14 cellular contexts compared by ENCODE assay signal in the genomic region with DNA sequence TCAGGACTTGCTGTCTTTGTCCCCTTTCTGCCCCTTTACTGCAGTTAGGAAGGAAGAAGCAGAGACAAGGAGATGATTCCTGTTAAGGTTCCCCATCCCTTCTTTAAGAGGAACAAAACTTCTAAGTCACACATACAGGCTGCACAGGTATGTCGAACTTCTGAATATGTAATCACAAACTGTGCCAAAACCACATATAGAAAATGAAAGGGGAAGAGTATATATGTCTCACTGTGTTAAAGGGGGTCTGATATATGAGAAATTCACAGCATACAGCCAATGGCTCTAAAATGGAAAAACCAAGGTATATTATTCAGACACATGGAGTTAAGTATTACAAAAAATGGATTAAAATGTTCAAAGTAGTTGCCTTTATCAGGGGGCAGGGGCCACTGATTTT. TPM values are rescaled to one million over a fixed set of nuclear protein-coding genes. Genes with fewer than 3 reads are reported as not detected.
DNase-seq lines count a peak whose midpoint lies in the region; ATAC-seq lines count a peak whose summit lies in the region.
"Had no signal": no experiment of that assay in that cellular context is flagged by ENCODE, and none has a peak within 500 bp of the region (broad histone marks: within the 10 kb centered on the region; RNA-seq: fewer than 3 reads in every experiment).

No MANE protein-coding gene starts in this region.

- intact Hi-C loops in activated naive CD4-positive, alpha-beta T cell treated with anti-CD3 and anti-CD28 coated beads for 36 hours (cut with micrococcal nuclease), result no loop called here

- CTCF ChIA-PET in activated naive CD4-positive, alpha-beta T cell treated with anti-CD3 and anti-CD28 coated beads for 36 hours (lab: Charles Lee), result no interaction called here

- H3K27ac Mint-ChIP-seq in activated naive CD4-positive, alpha-beta T cell treated with anti-CD3 and anti-CD28 coated beads, Interleukin-2, amount 50 U/mL, for 24 hours, result peak overlapping the region; percentile 5
- no peak overlapping the region for H3K27ac Mint-ChIP-seq in activated naive CD4-positive, alpha-beta T cell treated with anti-CD3 and anti-CD28 coated beads for 36 hours
- no peak overlapping the region for H3K27ac Mint-ChIP-seq in stimulated activated naive B cell treated with anti-CD40 and anti-IgM and Interleukin-4, amounts not matched to agents 10 μg/mL and 1 μg/mL and 100 μg/mL, for 72 hours
- H3K27ac Mint-ChIP-seq in immature natural killer cell, result peak overlapping the region in 3 of 6 donors; percentile 29 to 78 (median 71)
- H3K27ac Mint-ChIP-seq: activated naive CD4-positive, alpha-beta T cell treated with anti-CD3 and anti-CD28 coated beads, Interleukin-2, amount 10 ng/mL, durations not matched to agents 7 days and 5 days had no signal

- H3K4me1 Mint-ChIP-seq in activated naive CD4-positive, alpha-beta T cell treated with anti-CD3 and anti-CD28 coated beads, Interleukin-2, amount 50 U/mL, for 24 hours, result peaks cover 44% of the 10 kb centered on the region
- H3K4me1 Mint-ChIP-seq in activated naive CD4-positive, alpha-beta T cell treated with anti-CD3 and anti-CD28 coated beads for 36 hours (ENCODE audit: low read depth), result peaks cover 44% of the 10 kb centered on the region
- H3K4me1 Mint-ChIP-seq in stimulated activated naive B cell treated with anti-CD40 and anti-IgM and Interleukin-4, amounts not matched to agents 10 μg/mL and 1 μg/mL and 100 μg/mL, for 72 hours, result peaks cover 19 to 36% of the 10 kb centered on the region in 2 donors
- H3K4me1 Mint-ChIP-seq in immature natural killer cell, result peaks cover 12 to 45% of the 10 kb centered on the region in 2 donors

- H3K27me3 Mint-ChIP-seq in activated naive CD4-positive, alpha-beta T cell treated with anti-CD3 and anti-CD28 coated beads, Interleukin-2, amount 50 U/mL, for 24 hours, result no peaks in the 10 kb centered on the region
- H3K27me3 Mint-ChIP-seq in activated naive CD4-positive, alpha-beta T cell treated with anti-CD3 and anti-CD28 coated beads for 36 hours (ENCODE audit: low read depth), result no peaks in the 10 kb centered on the region
- no peaks in the 10 kb centered on the region for H3K27me3 Mint-ChIP-seq in stimulated activated naive B cell treated with anti-CD40 and anti-IgM and Interleukin-4, amounts not matched to agents 10 μg/mL and 1 μg/mL and 100 μg/mL, for 72 hours
- no peaks in the 10 kb centered on the region for H3K27me3 Mint-ChIP-seq in immature natural killer cell (ENCODE audit: low read depth in 3 of 3)
- H3K27me3 Mint-ChIP-seq: activated naive CD4-positive, alpha-beta T cell treated with anti-CD3 and anti-CD28 coated beads, Interleukin-2, amount 10 ng/mL, durations not matched to agents 7 days and 5 days had no signal

- H3K36me3 Mint-ChIP-seq in activated naive CD4-positive, alpha-beta T cell treated with anti-CD3 and anti-CD28 coated beads, Interleukin-2, amount 50 U/mL, for 24 hours, result peaks cover 18% of the 10 kb centered on the region
- peaks cover 23% of the 10 kb centered on the region for H3K36me3 Mint-ChIP-seq in activated naive CD4-positive, alpha-beta T cell treated with anti-CD3 and anti-CD28 coated beads for 36 hours (ENCODE audit: low read depth)
- peaks cover 15 to 35% of the 10 kb centered on the region in 2 donors for H3K36me3 Mint-ChIP-seq in stimulated activated naive B cell treated with anti-CD40 and anti-IgM and Interleukin-4, amounts not matched to agents 10 μg/mL and 1 μg/mL and 100 μg/mL, for 72 hours
- H3K36me3 Mint-ChIP-seq in immature natural killer cell, result peaks cover 15 to 20% (median 16%) of the 10 kb centered on the region in 3 donors

- H3K9me3 Mint-ChIP-seq in activated naive CD4-positive, alpha-beta T cell treated with anti-CD3 and anti-CD28 coated beads, Interleukin-2, amount 50 U/mL, for 24 hours, result no peaks in the 10 kb centered on the region
- no peaks in the 10 kb centered on the region for H3K9me3 Mint-ChIP-seq in activated naive CD4-positive, alpha-beta T cell treated with anti-CD3 and anti-CD28 coated beads for 36 hours
- H3K9me3 Mint-ChIP-seq in stimulated activated naive B cell treated with anti-CD40 and anti-IgM and Interleukin-4, amounts not matched to agents 10 μg/mL and 1 μg/mL and 100 μg/mL, for 72 hours, result no peaks in the 10 kb centered on the region
- no peaks in the 10 kb centered on the region for H3K9me3 Mint-ChIP-seq in immature natural killer cell
- H3K9me3 Mint-ChIP-seq: activated naive CD4-positive, alpha-beta T cell treated with anti-CD3 and anti-CD28 coated beads, Interleukin-2, amount 10 ng/mL, durations not matched to agents 7 days and 5 days had no signal

- DNase-seq in activated naive CD4-positive, alpha-beta T cell treated with anti-CD3 and anti-CD28 coated beads for 36 hours, result no peak
- DNase-seq in stimulated activated naive B cell treated with anti-CD40 and anti-IgM and Interleukin-4, amounts not matched to agents 10 μg/mL and 1 μg/mL and 100 μg/mL, for 72 hours, result no peak
- no peak for DNase-seq in effector CD8-positive, alpha-beta T cell (lab: John Stamatoyannopoulos, UW)
- no peak for DNase-seq in immature natural killer cell
- DNase-seq: activated CD4-positive, alpha-beta T cell treated with anti-CD3 and anti-CD28 coated beads for 1 hour; activated naive CD4-positive, alpha-beta T cell treated with anti-CD3 and anti-CD28 coated beads, Interleukin-2, amount 10 ng/mL, durations not matched to agents 7 days and 5 days; gastrocnemius medialis; NCI-H2029; stimulated activated CD4-positive, alpha-beta T cell treated with anti-CD3 and anti-CD28 coated beads, Interleukin-2, amount 100 ng/mL, for 48 hours had no signal

- H3K4me3 Mint-ChIP-seq in activated naive CD4-positive, alpha-beta T cell treated with anti-CD3 and anti-CD28 coated beads, Interleukin-2, amount 50 U/mL, for 24 hours, result no peak overlapping the region
- no peak overlapping the region for H3K4me3 Mint-ChIP-seq in activated naive CD4-positive, alpha-beta T cell treated with anti-CD3 and anti-CD28 coated beads for 36 hours
- H3K4me3 Mint-ChIP-seq in stimulated activated naive B cell treated with anti-CD40 and anti-IgM and Interleukin-4, amounts not matched to agents 10 μg/mL and 1 μg/mL and 100 μg/mL, for 72 hours, result peak overlapping the region in 1 of 2 donors; percentile 26
- H3K4me3 Mint-ChIP-seq in immature natural killer cell, result no peak overlapping the region
- H3K4me3 Mint-ChIP-seq: activated naive CD4-positive, alpha-beta T cell treated with anti-CD3 and anti-CD28 coated beads, Interleukin-2, amount 10 ng/mL, durations not matched to agents 7 days and 5 days had no signal

- ATAC-seq in GM21825 (IDR thresholded peaks at IDR 0.05; ENCODE audit: unreplicated experiment) (peak; percentile 77), HG03196 (IDR thresholded peaks at IDR 0.05; ENCODE audit: unreplicated experiment) (peak; percentile 80), HG02970 (IDR thresholded peaks at IDR 0.05; ENCODE audit: low FRiP score, unreplicated experiment) (no peak)
- ATAC-seq in stimulated activated naive B cell treated with anti-CD40 and anti-IgM and Interleukin-4, amounts not matched to agents 10 μg/mL and 1 μg/mL and 100 μg/mL, for 72 hours (replicated peaks), result peak; percentile 82 to 85
- ATAC-seq: gastrocnemius medialis, left lobe of liver had no signal

RNA-seq across cellular contexts. Expression of a gene that starts 11.7 kb away (rescaled TPM):
- 10 to 100 TPM; 38.4 to 43.6 TPM for total RNA-seq in activated naive CD4-positive, alpha-beta T cell treated with anti-CD3 and anti-CD28 coated beads for 36 hours
- polyA plus RNA-seq in immature natural killer cell, result 10 to 100 TPM; 65.3 to 95.5 (median 78.9) TPM

RNA-seq across cellular contexts. Expression of a gene that starts 17.3 kb away (rescaled TPM):
- total RNA-seq in activated naive CD4-positive, alpha-beta T cell treated with anti-CD3 and anti-CD28 coated beads for 36 hours, result 10 to 100 TPM; 11.0 to 14.6 TPM
- polyA plus RNA-seq in immature natural killer cell, result 1 to 10 TPM; 1.9 to 5.2 (median 3.3) TPM

RNA-seq across cellular contexts. Expression of a gene that starts 49.0 kb away (rescaled TPM):
- total RNA-seq in activated naive CD4-positive, alpha-beta T cell treated with anti-CD3 and anti-CD28 coated beads for 36 hours, result 1 to 10 TPM; 4.3 to 5.0 TPM
- 10 to 100 TPM; 17.9 to 21.9 (median 18.9) TPM for polyA plus RNA-seq in immature natural killer cell
